Comparison of ENCODE assay signal across 11 cellular contexts in genomic region chr11:70324354-70325115, GRCh38. TPM values are rescaled to one million over a fixed set of nuclear protein-coding genes. Genes with fewer than 3 reads are reported as not detected.
A peak's percentile ranks its signal among the peaks of the same experiment; 100 is the strongest.
DNase-seq lines count a peak whose midpoint lies in the region; ATAC-seq, FAIRE-seq and TF ChIP-seq lines count a peak whose summit lies in the region.
"Had no signal": no experiment of that assay in that cellular context is flagged by ENCODE, and none has a peak within 500 bp of the region (broad histone marks: within the 10 kb centered on the region; RNA-seq: fewer than 3 reads in every experiment).

No MANE protein-coding gene starts in this region.

- H3K4me1 ChIP-seq in right lobe of liver (peaks cover 0 to 17% (median 8%) of the 10 kb centered on the region in 4 donors), HepG2 (ENCODE audit: insufficient read depth, low read length) (no peaks in the 10 kb centered on the region), upper lobe of left lung (peaks cover 23 to 42% (median 39%) of the 10 kb centered on the region in 4 donors)

- DNase-seq in right lobe of liver (no peak), HepG2 (ENCODE audit: low spot score) (no peak), kidney glomerular epithelial cell (lab: John Stamatoyannopoulos, UW) (peak; percentile 71), upper lobe of left lung (no peak), T1000 (lab: John Stamatoyannopoulos, UW) (no peak)
- no peak for DNase-seq in activated effector memory CD4-positive, alpha-beta T cell treated with anti-CD3 and anti-CD28 coated beads, Interleukin-2, amount 50 U/mL, for 16 hours
- DNase-seq: amniotic stem cell; mucosa of descending colon; stimulated activated CD4-positive, alpha-beta T cell treated with anti-CD3 and anti-CD28 coated beads, Interleukin-2, amount 100 ng/mL, for 48 hours had no signal

- TF ChIP-seq RAD21 in HepG2 (CRISPR knock-in tag; IDR thresholded peaks at IDR 0.05) = no peak

- no peak overlapping the region for H2AFZ ChIP-seq in HepG2 (ENCODE audit: low read length)

- WGBS in right lobe of liver (ENCODE audit: insufficient coverage, low coverage, low lambda C conversion rate, missing lambda C conversion rate) = 77% methylated on average over 10 of the region's 10 CpGs
- WGBS in HepG2 (ENCODE audit: low lambda C conversion rate) = 97% methylated on average over 10 of the region's 10 CpGs
- WGBS in upper lobe of left lung, 2 donors = 79 to 85% methylated on average over 10 of the region's 10 CpGs

- TF ChIP-seq POLR2A in right lobe of liver (IDR thresholded peaks at IDR 0.05) (no peak), HepG2 (IDR thresholded peaks at IDR 0.05; ENCODE audit: insufficient read depth in 1 of 2, low read depth in 2 of 2, low read length in 2 of 2) (no peak), upper lobe of left lung (IDR thresholded peaks at IDR 0.05) (no peak)

- no TSS peak for BruUV-seq in HepG2 (replicated peaks; lab: Mats Ljungman, UMichigan)

- TF ChIP-seq CTCF in right lobe of liver (IDR thresholded peaks at IDR 0.05) (no peak), HepG2 (CRISPR knock-in tag; IDR thresholded peaks at IDR 0.05) (no peak), upper lobe of left lung (IDR thresholded peaks at IDR 0.05) (no peak)

- in situ Hi-C loops in HepG2 (cut with HindIII; ENCODE audit: extremely low pct_ligation_motif_present, low pct_unique_long_range_greater_than_20kb) = no loop called here

- no peaks in the 10 kb centered on the region for H3K27me3 ChIP-seq in right lobe of liver
- no peaks in the 10 kb centered on the region for H3K27me3 ChIP-seq in HepG2 (ENCODE audit: control insufficient read depth in 1 of 2, insufficient read depth in 2 of 2, low read length in 2 of 2)
- H3K27me3 ChIP-seq in upper lobe of left lung = no peaks in the 10 kb centered on the region

- intact Hi-C loops in right lobe of liver (cut with DNase I) (no loop called here), HepG2 (cut with micrococcal nuclease; ENCODE audit: unreplicated experiment) (no loop called here)

- H3K27ac ChIP-seq in right lobe of liver (no peak overlapping the region), HepG2 (ENCODE audit: extremely low read length, insufficient read depth, low read length) (no peak overlapping the region), upper lobe of left lung (peak overlapping the region; percentile 35 to 80 (median 58))

- H3K79me2 ChIP-seq in HepG2 (ENCODE audit: insufficient read depth, low read length) = no peaks in the 10 kb centered on the region

- CTCF ChIA-PET in HepG2 (lab: Yijun Ruan, JAX; ENCODE audit: low intra/inter-chr PET ratio, low total read pairs) = no interaction called here

- H3K36me3 ChIP-seq in right lobe of liver (peaks cover 0 to 22% (median 2%) of the 10 kb centered on the region in 4 donors), HepG2 (replicated peaks in 1 of 2; ENCODE audit: control insufficient read depth in 1 of 2, insufficient read depth in 2 of 2, low read length in 2 of 2) (peaks cover 20 to 64% of the 10 kb centered on the region in 2 experiments), upper lobe of left lung (peaks cover 0 to 63% (median 14%) of the 10 kb centered on the region in 4 donors)

- H3K4me2 ChIP-seq in HepG2 (ENCODE audit: low read depth, low read length) = no peak overlapping the region

- TF ChIP-seq EP300 in HepG2 (IDR thresholded peaks at IDR 0.05; ENCODE audit: low read depth in 2 of 2, low read length in 2 of 2) (no peak), HepG2 (CRISPR knock-in tag; IDR thresholded peaks at IDR 0.05; ENCODE audit: borderline replicate concordance) (no peak), upper lobe of left lung (IDR thresholded peaks at IDR 0.05) (no peak)

- FAIRE-seq in HepG2 (lab: Jason Lieb, UNC) = no peak

- no peak overlapping the region for H3K9ac ChIP-seq in HepG2 (ENCODE audit: insufficient read depth, low read depth, low read length)

- H3K4me3 ChIP-seq in right lobe of liver = no peak overlapping the region
- H3K4me3 ChIP-seq in HepG2 (replicated peaks in 1 of 3; ENCODE audit: insufficient read depth in 1 of 3, low read depth in 2 of 3, low read length in 3 of 3) = no peak overlapping the region
- H3K4me3 ChIP-seq in upper lobe of left lung = no peak overlapping the region
- H3K4me3 ChIP-seq: mucosa of descending colon had no signal

- peak in 3 of 4 donors; percentile 8 to 41 (median 24) for ATAC-seq in right lobe of liver
- ATAC-seq in HepG2 = no peak
- peak; percentile 66 for ATAC-seq in HG03108 (IDR thresholded peaks at IDR 0.05; ENCODE audit: unreplicated experiment)
- no peak for ATAC-seq in upper lobe of left lung (ENCODE audit: low FRiP score in 2 of 2)
- ATAC-seq in HG03159 (IDR thresholded peaks at IDR 0.05; ENCODE audit: unreplicated experiment) = no peak

- no peaks in the 10 kb centered on the region for H3K9me3 ChIP-seq in right lobe of liver
- no peaks in the 10 kb centered on the region for H3K9me3 ChIP-seq in HepG2 (ENCODE audit: low read length)
- no peaks in the 10 kb centered on the region for H3K9me3 ChIP-seq in upper lobe of left lung
- H3K9me3 ChIP-seq: mucosa of descending colon had no signal

- POLR2A ChIA-PET in HepG2 (lab: Yijun Ruan, JAX) = no interaction called here

- H4K20me1 ChIP-seq in HepG2 (ENCODE audit: insufficient read depth, low read length) = 0 out of 2 replicates have a peak, but pooled peaks cover 2% of the 10 kb centered on the region

TF ChIP-seq in HepG2, 621 proteins besides CTCF, POLR2A, EP300 and RAD21 (continues in another document):
- no peak for TF ChIP-seq ZFP36 (IDR thresholded peaks at IDR 0.05; ENCODE audit: borderline replicate concordance, low read depth, low read length, partially characterized antibody)
- no peak for TF ChIP-seq ZNF850 (CRISPR knock-in tag; conservative IDR thresholded peaks at IDR 0.05)
- TF ChIP-seq, protein P1, sequence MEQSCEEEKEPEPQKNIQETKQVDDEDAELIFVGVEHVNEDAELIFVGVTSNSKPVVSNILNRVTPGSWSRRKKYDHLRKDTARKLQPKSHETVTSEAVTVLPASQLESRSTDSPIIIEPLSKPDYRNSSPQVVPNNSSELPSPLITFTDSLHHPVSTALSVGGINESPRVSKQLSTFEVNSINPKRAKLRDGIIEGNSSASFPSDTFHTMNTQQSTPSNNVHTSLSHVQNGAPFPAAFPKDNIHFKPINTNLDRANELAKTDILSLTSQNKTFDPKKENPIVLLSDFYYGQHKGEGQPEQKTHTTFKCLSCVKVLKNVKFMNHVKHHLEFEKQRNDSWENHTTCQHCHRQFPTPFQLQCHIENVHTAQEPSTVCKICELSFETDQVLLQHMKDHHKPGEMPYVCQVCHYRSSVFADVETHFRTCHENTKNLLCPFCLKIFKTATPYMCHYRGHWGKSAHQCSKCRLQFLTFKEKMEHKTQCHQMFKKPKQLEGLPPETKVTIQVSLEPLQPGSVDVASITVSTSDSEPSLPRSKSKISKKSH (CRISPR knock-in tag; IDR thresholded peaks at IDR 0.05; ENCODE audit: borderline replicate concordance) = no peak
- TF ChIP-seq NCOR1 (IDR thresholded peaks at IDR 0.05; ENCODE audit: borderline replicate concordance, low read length) = no peak
- TF ChIP-seq ZNF7 (CRISPR knock-in tag; IDR thresholded peaks at IDR 0.05) = no peak
- TF ChIP-seq DMTF1 (CRISPR knock-in tag; IDR thresholded peaks at IDR 0.05) = no peak
- no peak for TF ChIP-seq ESRRA (CRISPR knock-in tag; IDR thresholded peaks at IDR 0.05; ENCODE audit: low read depth)

RNA-seq across cellular contexts. Expression of gene PPFIA1, which starts 54.0 kb away (rescaled TPM):
- total RNA-seq in right lobe of liver = 10 to 100 TPM; 21.1 to 27.0 (median 22.7) TPM
- total RNA-seq in HepG2 (2016; rRNA removed; fragmentation: Illumina TruSeq; extraction: Trizol) = 27.3 and 29.9 TPM in 2 replicates
- 68.7 and 75.4 TPM in 2 replicates for total RNA-seq in HepG2 (2016; cell fraction: cytosol; rRNA removed; fragmentation: Illumina TruSeq; extraction: Trizol; ENCODE audit: low read depth)
- total RNA-seq in HepG2 (2016; cell fraction: insoluble cytoplasmic fraction; rRNA removed; fragmentation: Illumina TruSeq; extraction: Trizol) = 26.9 and 30.3 TPM in 2 replicates
- total RNA-seq in HepG2 (2016; cell fraction: membrane; rRNA removed; fragmentation: Illumina TruSeq; extraction: Trizol) = 22.7 and 22.8 TPM in 2 replicates
- 29.3 and 30.4 TPM in 2 replicates for total RNA-seq in HepG2 (2016; cell fraction: nucleus; rRNA removed; fragmentation: Illumina TruSeq; extraction: Trizol)
- 45.2 and 48.0 TPM in 2 replicates for polyA plus RNA-seq in HepG2 (2011; rRNA removed)
- polyA plus RNA-seq in HepG2 (2011; cell fraction: cytosol; rRNA removed) = 32.6 and 45.4 TPM in 2 replicates
- polyA plus RNA-seq in HepG2 (2011; cell fraction: nucleus; rRNA removed) = 60.5 and 68.2 TPM in 2 replicates
- 18.1 and 18.8 TPM in 2 replicates for polyA plus RNA-seq in HepG2 (2012)
- 1.4 and 2.3 TPM in 2 replicates for polyA plus RNA-seq in HepG2 (2016; cell fraction: cytosol; fragmentation: Illumina TruSeq; extraction: Trizol; ENCODE audit: low read depth)
- 18.5 and 22.6 TPM in 2 replicates for polyA plus RNA-seq in HepG2 (2016; cell fraction: insoluble cytoplasmic fraction; fragmentation: Illumina TruSeq; extraction: Trizol; ENCODE audit: low read depth)
- 5.3 and 7.1 TPM in 2 replicates for polyA plus RNA-seq in HepG2 (2016; cell fraction: membrane; fragmentation: Illumina TruSeq; extraction: Trizol; ENCODE audit: low read depth)
- polyA plus RNA-seq in HepG2 (2016; cell fraction: nucleus; fragmentation: Illumina TruSeq; extraction: Trizol; ENCODE audit: insufficient read depth, low read depth) = 38.7 and 39.4 TPM in 2 replicates
- 94.3 and 206 TPM in 2 replicates for polyA minus RNA-seq in HepG2 (2011; rRNA and poly(A)+ RNA removed; ENCODE audit: low replicate concordance)
- 31.2 and 40.4 TPM in 2 replicates for polyA minus RNA-seq in HepG2 (2011; cell fraction: cytosol; rRNA and poly(A)+ RNA removed)
- polyA minus RNA-seq in HepG2 (2011; cell fraction: nucleus; rRNA and poly(A)+ RNA removed) = 59.9 and 69.0 TPM in 2 replicates
- total RNA-seq in upper lobe of left lung = 100 to 1,000 TPM in 3 of 6 donors, 10 to 100 TPM in 3; 53.7 to 164 (median 83.3) TPM

Comparison
In these comparisons a context has a peak if more than half of its experiments do, and no peak if none do; other contexts are left out.
1. ATAC-seq: peak in right lobe of liver (3 of 4) and HG03108 (single experiment); none in HepG2 (single experiment), upper lobe of left lung (0 of 2) and HG03159 (single experiment).
2. H3K27ac ChIP-seq: peak in upper lobe of left lung (4 of 4); none in right lobe of liver (0 of 3) and HepG2 (single experiment).